In the genomic region with DNA sequence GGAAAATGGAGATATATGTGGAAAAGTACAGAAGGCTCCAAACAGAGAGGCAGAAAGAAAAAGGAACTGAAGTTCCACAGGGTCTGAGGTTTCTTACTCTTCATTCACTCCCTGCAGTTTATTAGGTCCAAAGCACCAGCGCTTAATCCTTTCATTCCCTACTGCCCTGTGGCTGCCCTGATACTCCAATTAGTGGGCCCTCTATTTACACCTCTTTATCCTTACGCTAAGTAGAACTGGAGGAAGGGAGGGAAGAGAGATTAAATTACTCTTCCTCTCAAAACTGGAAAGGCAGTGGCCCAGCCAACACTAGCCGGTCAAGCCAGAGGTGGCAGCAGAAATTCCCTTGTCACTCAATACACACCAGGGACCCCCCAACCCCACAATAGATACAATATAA, we compare ENCODE assay signal across 13 cellular contexts. TPM values are rescaled to one million over a fixed set of nuclear protein-coding genes. Genes with fewer than 3 reads are reported as not detected.
"Had no signal": no experiment of that assay in that cellular context is flagged by ENCODE, and none has a peak within 500 bp of the region (broad histone marks: within the 10 kb centered on the region; RNA-seq: fewer than 3 reads in every experiment).

No MANE protein-coding gene starts in this region.

- DNase-seq: activated CD4-positive, alpha-beta T cell treated with anti-CD3 and anti-CD28 coated beads, Interleukin-2, amount 10 ng/mL, durations not matched to agents 7 days and 5 days; activated CD4-positive, CD25-positive, alpha-beta regulatory T cell; activated naive CD4-positive, alpha-beta T cell treated with anti-CD3 and anti-CD28 coated beads for 36 hours; dorsolateral prefrontal cortex; erythroblast; gastrocnemius medialis; heart left ventricle; left cardiac atrium; stimulated activated CD4-positive, alpha-beta T cell treated with anti-CD3 and anti-CD28 coated beads, Interleukin-2, amount 100 ng/mL, for 48 hours had no signal

- H3K4me3 Mint-ChIP-seq: activated CD4-positive, alpha-beta T cell treated with anti-CD3 and anti-CD28 coated beads, Interleukin-2, amount 10 ng/mL, durations not matched to agents 7 days and 5 days; activated naive CD4-positive, alpha-beta T cell treated with anti-CD3 and anti-CD28 coated beads for 36 hours; stimulated activated memory B cell treated with anti-CD40 and anti-IgM and Interleukin-4, amounts not matched to agents 10 μg/mL and 1 μg/mL and 100 μg/mL, for 72 hours had no signal

- H3K27me3 Mint-ChIP-seq: activated CD4-positive, alpha-beta T cell treated with anti-CD3 and anti-CD28 coated beads, Interleukin-2, amount 10 ng/mL, durations not matched to agents 7 days and 5 days; stimulated activated memory B cell treated with anti-CD40 and anti-IgM and Interleukin-4, amounts not matched to agents 10 μg/mL and 1 μg/mL and 100 μg/mL, for 72 hours had no signal

- H3K36me3 ChIP-seq: cardiac muscle cell, gastrocnemius medialis had no signal

- H3K4me3 ChIP-seq: cardiac muscle cell, dorsolateral prefrontal cortex, gastrocnemius medialis, heart left ventricle had no signal

- H3K27me3 ChIP-seq: cardiac muscle cell, dorsolateral prefrontal cortex, gastrocnemius medialis, heart left ventricle had no signal

- H3K27ac Mint-ChIP-seq: activated CD4-positive, alpha-beta T cell treated with anti-CD3 and anti-CD28 coated beads, Interleukin-2, amount 10 ng/mL, durations not matched to agents 7 days and 5 days; activated naive CD4-positive, alpha-beta T cell treated with anti-CD3 and anti-CD28 coated beads for 36 hours; activated T-helper 2 cell treated with anti-CD3 and anti-CD28 coated beads, Interferon-gamma antibody, Interleukin-2, Interleukin-4, amounts not matched to agents 10 μg/mL and 5 μg/mL and 100 μg/mL, durations not matched to agents 14 hours and 24 hours and 36 hours; stimulated activated memory B cell treated with anti-CD40 and anti-IgM and Interleukin-4, amounts not matched to agents 10 μg/mL and 1 μg/mL and 100 μg/mL, for 72 hours had no signal

- H3K9me3 ChIP-seq: gastrocnemius medialis had no signal

- H3K27ac ChIP-seq: cardiac muscle cell, dorsolateral prefrontal cortex, gastrocnemius medialis, heart left ventricle had no signal

RNA-seq across cellular contexts. Expression of a gene that starts 20.4 kb away (rescaled TPM):
- total RNA-seq: lung microvascular endothelial cell had no signal
